Comparison of ENCODE assay signal across 7 cellular contexts in the genomic region with DNA sequence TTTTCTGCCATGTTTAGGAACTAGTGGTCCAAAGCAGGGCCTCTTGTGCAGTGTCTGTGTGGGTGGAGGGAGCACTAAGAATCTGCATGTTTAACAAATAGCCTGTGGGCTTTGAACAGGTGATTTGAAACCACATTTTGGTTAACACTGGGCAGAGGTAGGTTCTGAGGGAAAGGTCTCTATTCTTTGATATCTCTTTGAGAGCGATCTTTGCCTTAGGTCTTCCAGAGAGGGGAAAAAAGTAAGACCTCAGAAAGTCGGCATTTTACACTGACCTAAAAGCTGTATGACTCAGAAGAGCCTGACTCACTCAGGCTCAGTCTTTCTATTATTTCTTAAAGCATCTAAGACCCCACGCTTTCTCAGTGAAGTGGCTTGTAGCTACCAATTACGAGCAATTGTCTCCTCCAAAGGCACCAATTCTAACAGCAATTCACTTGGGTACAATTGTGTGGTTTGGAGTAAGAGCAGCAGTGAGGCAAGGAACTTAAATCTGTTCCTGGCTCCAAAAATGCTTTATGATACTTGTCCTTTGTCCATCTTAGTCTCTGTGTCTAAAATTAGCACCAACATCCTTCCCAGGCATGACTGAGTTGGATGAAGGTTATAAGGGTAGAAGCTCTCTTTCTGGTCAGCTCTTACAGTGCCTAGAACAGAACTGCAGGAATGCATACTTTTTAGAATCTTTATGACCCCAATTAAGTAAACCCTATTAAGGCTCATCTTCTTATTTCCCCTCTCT.
DNase-seq lines count a peak whose midpoint lies in the region.
"Had no signal": no experiment of that assay in that cellular context is flagged by ENCODE, and none has a peak within 500 bp of the region (broad histone marks: within the 10 kb centered on the region; RNA-seq: fewer than 3 reads in every experiment).

No MANE protein-coding gene starts in this region.

- H3K4me1 ChIP-seq in subcutaneous abdominal adipose tissue (ENCODE audit: control insufficient read depth in 5 of 5, insufficient read depth in 5 of 5, low read length in 5 of 5): peaks cover 3 to 33% (median 28%) of the 10 kb centered on the region in 5 donors

- H3K9me3 ChIP-seq in subcutaneous abdominal adipose tissue (ENCODE audit: control insufficient read depth in 5 of 5, low read length in 5 of 5): no peaks in the 10 kb centered on the region

- H3K36me3 ChIP-seq in subcutaneous abdominal adipose tissue (ENCODE audit: control insufficient read depth in 5 of 5, insufficient read depth in 5 of 5, low read length in 5 of 5): peaks cover 23 to 69% (median 59%) of the 10 kb centered on the region in 5 donors

- H3K4me3 Mint-ChIP-seq in T-helper 2 cell treated with Interferon-gamma antibody and Interleukin-4, amounts not matched to agents 5 μg/mL and 100 μg/mL, for 36 hours: no peak overlapping the region

- no peaks in the 10 kb centered on the region for H3K27me3 Mint-ChIP-seq in T-helper 2 cell treated with Interferon-gamma antibody and Interleukin-4, amounts not matched to agents 5 μg/mL and 100 μg/mL, for 36 hours (ENCODE audit: low read depth)

- no peaks in the 10 kb centered on the region for H3K9me3 Mint-ChIP-seq in T-helper 2 cell treated with Interferon-gamma antibody and Interleukin-4, amounts not matched to agents 5 μg/mL and 100 μg/mL, for 36 hours

- H3K27me3 ChIP-seq in subcutaneous abdominal adipose tissue (ENCODE audit: control insufficient read depth in 5 of 5, insufficient read depth in 4 of 5, low read length in 5 of 5): no peaks in the 10 kb centered on the region

- H3K4me1 Mint-ChIP-seq in T-helper 2 cell treated with Interferon-gamma antibody and Interleukin-4, amounts not matched to agents 5 μg/mL and 100 μg/mL, for 36 hours (ENCODE audit: low read depth): peaks cover 11% of the 10 kb centered on the region

- H3K36me3 Mint-ChIP-seq in T-helper 2 cell treated with Interferon-gamma antibody and Interleukin-4, amounts not matched to agents 5 μg/mL and 100 μg/mL, for 36 hours (ENCODE audit: low read depth): peaks cover 50% of the 10 kb centered on the region

- H3K27ac ChIP-seq in subcutaneous abdominal adipose tissue (ENCODE audit: low read depth, low read length): peak overlapping the region; percentile 66

- no peak for DNase-seq in T-helper 2 cell treated with Interferon-gamma antibody and Interleukin-4, amounts not matched to agents 5 μg/mL and 100 μg/mL, for 36 hours (ENCODE audit: low spot score)
- DNase-seq in T-helper 2 cell (no peak), fibroblast of peridontal ligament (ENCODE audit: extremely low read depth) (peak; percentile 90), midbrain (lab: John Stamatoyannopoulos, UW) (no peak), DMS 273 (lab: John Stamatoyannopoulos, UW; ENCODE audit: unreplicated experiment) (no peak)
- DNase-seq: activated CD8-positive, alpha-beta memory T cell treated with anti-CD3 and anti-CD28 coated beads for 24 hours had no signal

- H3K4me3 ChIP-seq in subcutaneous abdominal adipose tissue (ENCODE audit: low read depth in 1 of 5, low read length in 5 of 5): no peak overlapping the region

- H3K9ac ChIP-seq in subcutaneous abdominal adipose tissue (ENCODE audit: low read length in 5 of 5): no peak overlapping the region

- H3K27ac Mint-ChIP-seq in T-helper 2 cell treated with Interferon-gamma antibody and Interleukin-4, amounts not matched to agents 5 μg/mL and 100 μg/mL, for 36 hours: peak overlapping the region; percentile 55
